Comparison of ENCODE assay signal across 9 cellular contexts in the genomic region with DNA sequence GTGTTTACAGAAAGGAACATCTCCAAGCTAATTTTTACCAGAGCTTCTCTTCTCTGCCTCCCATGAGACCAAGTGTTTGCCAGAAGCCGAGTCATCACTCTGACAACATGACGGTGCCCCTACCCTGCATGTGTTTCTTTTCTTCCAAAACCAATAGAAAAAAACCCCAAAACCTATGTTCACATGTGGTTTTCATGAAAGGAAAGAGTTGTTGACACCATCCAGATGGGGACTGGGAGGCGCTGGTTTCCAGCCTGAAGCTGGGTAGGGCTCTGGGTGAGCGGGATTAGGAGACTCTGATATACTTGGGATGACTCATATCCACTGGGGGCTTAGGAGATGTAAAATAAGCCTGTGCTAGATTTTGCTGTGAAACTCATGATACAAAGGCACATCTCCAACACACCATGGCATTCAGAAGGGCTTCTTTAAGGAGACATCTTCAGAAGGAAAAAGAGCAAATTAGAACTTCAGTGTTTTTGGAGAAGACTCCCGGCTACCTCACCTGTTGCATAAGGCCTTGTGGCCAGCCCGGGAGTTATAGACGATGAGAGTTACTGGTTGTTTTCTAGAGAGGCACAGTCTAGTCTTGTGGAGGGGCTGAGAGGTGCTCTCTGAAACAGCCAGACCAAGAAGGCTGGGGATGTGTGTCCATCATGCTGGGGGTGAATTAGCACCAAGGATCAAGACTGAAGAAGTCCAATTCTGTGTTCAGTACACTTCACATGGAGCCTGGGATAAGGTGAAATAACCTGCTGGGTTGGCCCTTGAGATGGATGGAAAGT.
DNase-seq lines count a peak whose midpoint lies in the region; ATAC-seq and TF ChIP-seq lines count a peak whose summit lies in the region.
"Had no signal": no experiment of that assay in that cellular context is flagged by ENCODE, and none has a peak within 500 bp of the region (broad histone marks: within the 10 kb centered on the region; RNA-seq: fewer than 3 reads in every experiment).

No MANE protein-coding gene starts in this region.

- POLR2A ChIA-PET in SK-N-SH (lab: Yijun Ruan, JAX): no interaction called here

- H3K9me3 Mint-ChIP-seq in T-helper 1 cell treated with Interleukin-12 subunit alpha and Interleukin-12 subunit beta and Interleukin-4 antibody, amounts not matched to agents 30 μg/mL and 1 μg/mL, for 36 hours: no peaks in the 10 kb centered on the region
- H3K9me3 Mint-ChIP-seq in osteocyte (ENCODE audit: unreplicated experiment): no peaks in the 10 kb centered on the region

- H3K4me1 Mint-ChIP-seq in T-helper 1 cell treated with Interleukin-12 subunit alpha and Interleukin-12 subunit beta and Interleukin-4 antibody, amounts not matched to agents 30 μg/mL and 1 μg/mL, for 36 hours (ENCODE audit: low read depth): peaks cover 21% of the 10 kb centered on the region
- peaks cover 53% of the 10 kb centered on the region for H3K4me1 Mint-ChIP-seq in osteocyte (ENCODE audit: unreplicated experiment)

- TF ChIP-seq EP300 in SK-N-SH (IDR thresholded peaks at IDR 0.05; ENCODE audit: borderline replicate concordance in 1 of 2, low read depth in 1 of 2, low read length in 1 of 2): no peak

- no peak for DNase-seq in T-helper 1 cell
- no peak for DNase-seq in SK-N-SH
- DNase-seq in osteocyte (ENCODE audit: extremely low spot score, unreplicated experiment): peak; percentile 8
- no peak for DNase-seq in NCI-H128 (lab: John Stamatoyannopoulos, UW; ENCODE audit: unreplicated experiment)
- DNase-seq in NCI-H748 treated with DMSO at 0.1 percent for 48 hours (lab: John Stamatoyannopoulos, UW): no peak
- DNase-seq in NCI-H345 treated with DMSO at 0.1 percent for 48 hours (lab: John Stamatoyannopoulos, UW; ENCODE audit: unreplicated experiment): no peak

- no peaks in the 10 kb centered on the region for H3K9me3 ChIP-seq in SK-N-SH

- H3K4me3 Mint-ChIP-seq in T-helper 1 cell treated with Interleukin-12 subunit alpha and Interleukin-12 subunit beta and Interleukin-4 antibody, amounts not matched to agents 30 μg/mL and 1 μg/mL, for 36 hours: no peak overlapping the region
- no peak overlapping the region for H3K4me3 Mint-ChIP-seq in osteocyte (ENCODE audit: unreplicated experiment)

- no peak overlapping the region for H3K9ac ChIP-seq in SK-N-SH

- ATAC-seq in HG02571 (IDR thresholded peaks at IDR 0.05; ENCODE audit: unreplicated experiment): peak; percentile 55

- H3K4me2 ChIP-seq in SK-N-SH: no peak overlapping the region

- no peaks in the 10 kb centered on the region for H3K27me3 Mint-ChIP-seq in T-helper 1 cell treated with Interleukin-12 subunit alpha and Interleukin-12 subunit beta and Interleukin-4 antibody, amounts not matched to agents 30 μg/mL and 1 μg/mL, for 36 hours (ENCODE audit: low read depth)
- no peaks in the 10 kb centered on the region for H3K27me3 Mint-ChIP-seq in osteocyte (ENCODE audit: unreplicated experiment)

- no peaks in the 10 kb centered on the region for H3K27me3 ChIP-seq in SK-N-SH (ENCODE audit: insufficient read depth)

- H3K4me3 ChIP-seq in SK-N-SH (ENCODE audit: low read depth in 2 of 2, low read length in 1 of 2): no peak overlapping the region
- H3K4me3 ChIP-seq: SK-N-MC had no signal

- CTCF ChIA-PET in SK-N-SH (lab: Yijun Ruan, JAX): no interaction called here

- no peak for TF ChIP-seq CTCF in SK-N-SH (IDR thresholded peaks at IDR 0.05)
- no peak for TF ChIP-seq CTCF in osteocyte (IDR thresholded peaks at IDR 0.05)

- H3K27ac Mint-ChIP-seq in T-helper 1 cell treated with Interleukin-12 subunit alpha and Interleukin-12 subunit beta and Interleukin-4 antibody, amounts not matched to agents 30 μg/mL and 1 μg/mL, for 36 hours: peak overlapping the region; percentile 58
- peak overlapping the region; percentile 67 for H3K27ac Mint-ChIP-seq in osteocyte (ENCODE audit: unreplicated experiment)

- WGBS in SK-N-SH (ENCODE audit: low lambda C conversion rate): 82% methylated on average over 7 of the region's 7 CpGs

- H3K27ac ChIP-seq in SK-N-SH (ENCODE audit: low read depth in 2 of 2, low read length in 1 of 2): peak overlapping the region in 1 of 2 experiments; percentile 4; a peak in 1 of 4 replicates
- H3K27ac ChIP-seq: SK-N-MC had no signal

- no peaks in the 10 kb centered on the region for H4K20me1 ChIP-seq in SK-N-SH (ENCODE audit: insufficient read depth)

- no peaks in the 10 kb centered on the region; a peak in 1 of 4 replicates for H3K4me1 ChIP-seq in SK-N-SH (ENCODE audit: control insufficient read depth in 1 of 2, insufficient read depth in 2 of 2, low read depth in 1 of 2, low read length in 1 of 2)

- no peak for TF ChIP-seq RAD21 in SK-N-SH (IDR thresholded peaks at IDR 0.05; ENCODE audit: low read length)

- H3K9me2 ChIP-seq in SK-N-SH: no peaks in the 10 kb centered on the region

- no peak overlapping the region for H2AFZ ChIP-seq in SK-N-SH (ENCODE audit: low read depth)

- H3K36me3 Mint-ChIP-seq in T-helper 1 cell treated with Interleukin-12 subunit alpha and Interleukin-12 subunit beta and Interleukin-4 antibody, amounts not matched to agents 30 μg/mL and 1 μg/mL, for 36 hours (ENCODE audit: low read depth): no peaks in the 10 kb centered on the region
- H3K36me3 Mint-ChIP-seq in osteocyte (ENCODE audit: unreplicated experiment): no peaks in the 10 kb centered on the region

- no peaks in the 10 kb centered on the region for H3K79me2 ChIP-seq in SK-N-SH (ENCODE audit: insufficient read depth)

- H3F3A ChIP-seq in SK-N-SH (replicated peaks; ENCODE audit: insufficient read depth): peaks cover 6% of the 10 kb centered on the region

- no peaks in the 10 kb centered on the region for H3K36me3 ChIP-seq in SK-N-SH (replicated peaks in 1 of 2; ENCODE audit: control insufficient read depth in 1 of 2, insufficient read depth in 2 of 2, low read length in 1 of 2)

TF ChIP-seq in SK-N-SH, 30 proteins besides CTCF, POLR2A, EP300 and RAD21:
- TF ChIP-seq TCF12 (IDR thresholded peaks at IDR 0.05) (peak; percentile 30; the same call in 1 of the 2 replicates), GATA2 (CRISPR knock-in tag; IDR thresholded peaks at IDR 0.05) (no peak), FOSL2 (IDR thresholded peaks at IDR 0.05; ENCODE audit: borderline replicate concordance, low read depth) (no peak; the same call in 1 of the 2 replicates)
